Comparison of ENCODE assay signal across 11 cellular contexts in the genomic region with DNA sequence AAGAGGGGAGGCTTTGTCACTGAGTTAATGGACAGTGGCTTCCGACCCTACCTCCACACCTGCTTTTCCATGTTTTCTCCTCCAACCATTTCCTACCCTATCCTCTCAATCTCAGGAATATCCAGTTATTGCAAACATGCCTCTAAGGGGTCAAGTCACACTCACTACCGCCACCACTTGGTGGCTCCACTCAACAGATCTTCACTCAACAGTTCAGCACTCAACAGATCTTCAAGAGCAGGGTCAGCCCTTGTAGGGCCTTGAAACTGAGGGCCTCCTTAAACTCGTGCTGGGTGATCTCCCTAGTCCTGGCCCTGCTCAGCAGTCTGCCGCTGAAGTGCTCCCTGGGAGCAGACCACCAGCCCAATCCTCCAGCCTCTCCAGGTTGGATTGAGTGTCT. TPM values are rescaled to one million over a fixed set of nuclear protein-coding genes. Genes with fewer than 3 reads are reported as not detected.
A peak's percentile ranks its signal among the peaks of the same experiment; 100 is the strongest.
DNase-seq lines count a peak whose midpoint lies in the region; ATAC-seq, FAIRE-seq and TF ChIP-seq lines count a peak whose summit lies in the region.
"Had no signal": no experiment of that assay in that cellular context is flagged by ENCODE, and none has a peak within 500 bp of the region (broad histone marks: within the 10 kb centered on the region; RNA-seq: fewer than 3 reads in every experiment).

No MANE protein-coding gene starts in this region.

- H3K9me3 Mint-ChIP-seq in CD8-positive, alpha-beta memory T cell = peaks cover 0 to 2% (median 0%) of the 10 kb centered on the region in 5 donors

- DNase-seq in A549 (ENCODE audit: low read depth in 1 of 2, low spot score in 1 of 2) = peak in 1 of 2 experiments; percentile 31
- peak; percentile 22 for DNase-seq in OCI-M1 (lab: John Stamatoyannopoulos, UW)
- peak; percentile 7 for DNase-seq in fibroblast of mammary gland (ENCODE audit: low read depth)
- no peak for DNase-seq in sigmoid colon
- no peak for DNase-seq in CD8-positive, alpha-beta memory T cell
- no peak for DNase-seq in SJCRH30
- DNase-seq: occipital lobe, RPMI8226, T1000 had no signal

- TF ChIP-seq CTCF in A549 (IDR thresholded peaks at IDR 0.05) (0 out of 3 replicates have a peak, but pooled peaks have one; percentile 5), GM12873 (IDR thresholded peaks at IDR 0.05; ENCODE audit: insufficient read depth, low read depth, low read length, missing control alignments) (peak; percentile 31), fibroblast of mammary gland (conservative IDR thresholded peaks at IDR 0.05; ENCODE audit: control insufficient read depth, insufficient read depth, low read depth, low read length) (peak; percentile 27), sigmoid colon (IDR thresholded peaks at IDR 0.05) (no peak)

- H3K27ac ChIP-seq in A549 (no peak overlapping the region), sigmoid colon (no peak overlapping the region), SJCRH30 (no peak overlapping the region)
- H3K27ac ChIP-seq in CD8-positive, alpha-beta memory T cell (ENCODE audit: low read depth, low read length) = no peak overlapping the region

- H3K4me1 Mint-ChIP-seq in CD8-positive, alpha-beta memory T cell = peaks cover 15 to 18% (median 16%) of the 10 kb centered on the region in 3 donors

- peak overlapping the region in 3 of 8 donors; percentile 30 to 55 (median 54) for H3K27ac Mint-ChIP-seq in CD8-positive, alpha-beta memory T cell

- TF ChIP-seq EP300 in A549 (IDR thresholded peaks at IDR 0.05) = no peak
- no peak for TF ChIP-seq EP300 in sigmoid colon (IDR thresholded peaks at IDR 0.05)

- H3K4me1 ChIP-seq in A549 (no peaks in the 10 kb centered on the region), sigmoid colon (no peaks in the 10 kb centered on the region), SJCRH30 (no peaks in the 10 kb centered on the region)
- no peaks in the 10 kb centered on the region for H3K4me1 ChIP-seq in CD8-positive, alpha-beta memory T cell (ENCODE audit: insufficient read depth, low read length)

- peaks cover 15 to 27% (median 18%) of the 10 kb centered on the region in 3 donors for H3K36me3 Mint-ChIP-seq in CD8-positive, alpha-beta memory T cell

- H3K36me3 ChIP-seq in sigmoid colon (peaks cover 0 to 17% (median 0%) of the 10 kb centered on the region in 4 donors), SJCRH30 (no peaks in the 10 kb centered on the region)
- H3K36me3 ChIP-seq in CD8-positive, alpha-beta memory T cell (ENCODE audit: insufficient read depth, low read length) = no peaks in the 10 kb centered on the region

- H3K4me3 ChIP-seq in A549 (no peak overlapping the region), fibroblast of mammary gland (ENCODE audit: control insufficient read depth, low read depth, low read length) (no peak overlapping the region), sigmoid colon (no peak overlapping the region), SJCRH30 (no peak overlapping the region)
- H3K4me3 ChIP-seq in CD8-positive, alpha-beta memory T cell (ENCODE audit: low read length) = no peak overlapping the region

- CTCF ChIA-PET in A549 (lab: Yijun Ruan, JAX) = no interaction called here
- CTCF ChIA-PET in CD8-positive, alpha-beta memory T cell (lab: Charles Lee) = no interaction called here

- H3K27me3 Mint-ChIP-seq in CD8-positive, alpha-beta memory T cell = no peaks in the 10 kb centered on the region

- 35% methylated on average over 4 of the region's 4 CpGs for WGBS in A549 (ENCODE audit: missing lambda C conversion rate)
- WGBS in sigmoid colon, 2 donors = 74 to 79% methylated on average over 4 of the region's 4 CpGs

- peak; percentile 13 for FAIRE-seq in A549 (lab: Jason Lieb, UNC)

- no peaks in the 10 kb centered on the region for H3K27me3 ChIP-seq in sigmoid colon
- no peaks in the 10 kb centered on the region for H3K27me3 ChIP-seq in CD8-positive, alpha-beta memory T cell (ENCODE audit: insufficient read depth, low read length, poor library complexity, severe bottlenecking)
- H3K27me3 ChIP-seq in SJCRH30 = no peaks in the 10 kb centered on the region

- POLR2A ChIA-PET in A549 (lab: Yijun Ruan, JAX) = no interaction called here
- POLR2A ChIA-PET in CD8-positive, alpha-beta memory T cell (lab: Charles Lee) = no interaction called here

- TF ChIP-seq RAD21 in A549 (conservative IDR thresholded peaks at IDR 0.05 in 1 of 2, IDR thresholded peaks at IDR 0.05 in 1 of 2) = peak in 1 of 2 experiments; percentile 21; a peak in 2 of 5 replicates

- TF ChIP-seq POLR2A in A549 (IDR thresholded peaks at IDR 0.05; ENCODE audit: low read length) (no peak), sigmoid colon (IDR thresholded peaks at IDR 0.05) (no peak)

- no peak overlapping the region for H3K4me2 ChIP-seq in A549

- intact Hi-C loops in sigmoid colon (cut with DNase I) = no loop called here

- no peak overlapping the region for H3K4me3 Mint-ChIP-seq in CD8-positive, alpha-beta memory T cell

- peak; percentile 63 to 75; a peak in 4 of 6 replicates for ATAC-seq in A549
- ATAC-seq in HG03139 (IDR thresholded peaks at IDR 0.05; ENCODE audit: unreplicated experiment) = no peak

- H3K9me3 ChIP-seq in A549 (no peaks in the 10 kb centered on the region), sigmoid colon (no peaks in the 10 kb centered on the region), SJCRH30 (replicated peaks) (peaks cover 2% of the 10 kb centered on the region; the same call in 1 of the 2 replicates)
- no peaks in the 10 kb centered on the region for H3K9me3 ChIP-seq in CD8-positive, alpha-beta memory T cell (ENCODE audit: low read length)

TF ChIP-seq in A549, 52 proteins besides CTCF, POLR2A, EP300 and RAD21:
- TF ChIP-seq HOXB5 (CRISPR knock-in tag; IDR thresholded peaks at IDR 0.05) (no peak), MAFK (IDR thresholded peaks at IDR 0.05; ENCODE audit: partially characterized antibody) (no peak), EHF (CRISPR knock-in tag; IDR thresholded peaks at IDR 0.05) (no peak), ZSCAN20 (CRISPR knock-in tag; IDR thresholded peaks at IDR 0.05) (no peak), JUNB (IDR thresholded peaks at IDR 0.05) (no peak)
- TF ChIP-seq, protein P1, sequence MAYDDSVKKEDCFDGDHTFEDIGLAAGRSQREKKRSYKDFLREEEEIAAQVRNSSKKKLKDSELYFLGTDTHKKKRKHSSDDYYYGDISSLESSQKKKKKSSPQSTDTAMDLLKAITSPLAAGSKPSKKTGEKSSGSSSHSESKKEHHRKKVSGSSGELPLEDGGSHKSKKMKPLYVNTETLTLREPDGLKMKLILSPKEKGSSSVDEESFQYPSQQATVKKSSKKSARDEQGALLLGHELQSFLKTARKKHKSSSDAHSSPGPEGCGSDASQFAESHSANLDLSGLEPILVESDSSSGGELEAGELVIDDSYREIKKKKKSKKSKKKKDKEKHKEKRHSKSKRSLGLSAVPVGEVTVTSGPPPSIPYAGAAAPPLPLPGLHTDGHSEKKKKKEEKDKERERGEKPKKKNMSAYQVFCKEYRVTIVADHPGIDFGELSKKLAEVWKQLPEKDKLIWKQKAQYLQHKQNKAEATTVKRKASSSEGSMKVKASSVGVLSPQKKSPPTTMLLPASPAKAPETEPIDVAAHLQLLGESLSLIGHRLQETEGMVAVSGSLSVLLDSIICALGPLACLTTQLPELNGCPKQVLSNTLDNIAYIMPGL (CRISPR knock-in tag; IDR thresholded peaks at IDR 0.05; ENCODE audit: borderline replicate concordance) = no peak
- TF ChIP-seq, protein P2, sequence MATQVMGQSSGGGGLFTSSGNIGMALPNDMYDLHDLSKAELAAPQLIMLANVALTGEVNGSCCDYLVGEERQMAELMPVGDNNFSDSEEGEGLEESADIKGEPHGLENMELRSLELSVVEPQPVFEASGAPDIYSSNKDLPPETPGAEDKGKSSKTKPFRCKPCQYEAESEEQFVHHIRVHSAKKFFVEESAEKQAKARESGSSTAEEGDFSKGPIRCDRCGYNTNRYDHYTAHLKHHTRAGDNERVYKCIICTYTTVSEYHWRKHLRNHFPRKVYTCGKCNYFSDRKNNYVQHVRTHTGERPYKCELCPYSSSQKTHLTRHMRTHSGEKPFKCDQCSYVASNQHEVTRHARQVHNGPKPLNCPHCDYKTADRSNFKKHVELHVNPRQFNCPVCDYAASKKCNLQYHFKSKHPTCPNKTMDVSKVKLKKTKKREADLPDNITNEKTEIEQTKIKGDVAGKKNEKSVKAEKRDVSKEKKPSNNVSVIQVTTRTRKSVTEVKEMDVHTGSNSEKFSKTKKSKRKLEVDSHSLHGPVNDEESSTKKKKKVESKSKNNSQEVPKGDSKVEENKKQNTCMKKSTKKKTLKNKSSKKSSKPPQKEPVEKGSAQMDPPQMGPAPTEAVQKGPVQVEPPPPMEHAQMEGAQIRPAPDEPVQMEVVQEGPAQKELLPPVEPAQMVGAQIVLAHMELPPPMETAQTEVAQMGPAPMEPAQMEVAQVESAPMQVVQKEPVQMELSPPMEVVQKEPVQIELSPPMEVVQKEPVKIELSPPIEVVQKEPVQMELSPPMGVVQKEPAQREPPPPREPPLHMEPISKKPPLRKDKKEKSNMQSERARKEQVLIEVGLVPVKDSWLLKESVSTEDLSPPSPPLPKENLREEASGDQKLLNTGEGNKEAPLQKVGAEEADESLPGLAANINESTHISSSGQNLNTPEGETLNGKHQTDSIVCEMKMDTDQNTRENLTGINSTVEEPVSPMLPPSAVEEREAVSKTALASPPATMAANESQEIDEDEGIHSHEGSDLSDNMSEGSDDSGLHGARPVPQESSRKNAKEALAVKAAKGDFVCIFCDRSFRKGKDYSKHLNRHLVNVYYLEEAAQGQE (IDR thresholded peaks at IDR 0.05) = no peak

RNA-seq across cellular contexts. Expression of a gene that starts 14.2 kb away (rescaled TPM):
- polyA plus RNA-seq in A549 (2011; rRNA removed) (11.2 and 11.8 TPM in 2 replicates), A549 (2017; fragmentation: RNase III; extraction: RNeasy Plus Mini Kit Qiagen cat#74134 plus additional on column Dnase treatment) (6.5 to 9.1 TPM (median 7.8 TPM) in 3 replicates), sigmoid colon (1 to 10 TPM; 3.0 to 6.6 (median 4.2) TPM)
- polyA plus RNA-seq in A549 (2012; cell fraction: cytosol; rRNA removed) = 2.6 and 3.3 TPM in 2 replicates
- 4.3 and 4.4 TPM in 2 replicates for polyA plus RNA-seq in A549 (2012; cell fraction: nucleus; rRNA removed)
- polyA minus RNA-seq in A549 (2011; rRNA and poly(A)+ RNA removed) = 20.6 and 20.7 TPM in 2 replicates
- 10 to 100 TPM; 16.6 to 28.5 (median 24.7) TPM for total RNA-seq in sigmoid colon
- total RNA-seq in CD8-positive, alpha-beta memory T cell = 10 to 100 TPM; 10.6 to 13.4 TPM
- polyA plus RNA-seq in CD8-positive, alpha-beta memory T cell = 16.3 TPM
- 11.2 and 15.5 TPM in 2 replicates for total RNA-seq in SJCRH30 (2014; rRNA removed; shearing (Covaris generic))

Comparison
In these comparisons a context has a peak if more than half of its experiments do, and no peak if none do; other contexts are left out.
1. DNase-seq: peak in OCI-M1 (single experiment) and fibroblast of mammary gland (single experiment); none in sigmoid colon (single experiment), CD8-positive, alpha-beta memory T cell (0 of 5) and SJCRH30 (0 of 2).
2. CTCF ChIP-seq: peak in A549 (single experiment), GM12873 (single experiment) and fibroblast of mammary gland (single experiment); none in sigmoid colon (0 of 4).